ENCODE assay signal across 8 cellular contexts in the genomic region with DNA sequence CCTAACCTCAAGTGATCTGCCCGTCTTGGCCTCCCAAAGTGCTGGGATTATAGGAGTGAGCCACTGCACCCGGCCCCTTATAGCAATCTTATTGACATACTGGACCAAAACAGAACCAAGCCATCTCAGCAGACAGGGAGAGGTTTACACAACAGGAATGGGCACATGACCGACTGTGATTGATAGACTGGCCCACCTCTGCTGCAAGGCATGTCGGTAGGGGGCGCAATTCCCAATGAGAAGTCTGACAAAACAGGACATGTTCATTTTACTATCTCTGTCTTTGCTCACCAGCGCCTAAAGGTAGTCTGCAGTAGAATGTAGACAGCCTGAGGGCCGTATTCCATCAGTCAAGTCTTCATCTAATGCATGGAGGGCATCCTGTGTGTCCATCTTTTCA. TPM values are rescaled to one million over a fixed set of nuclear protein-coding genes. Genes with fewer than 3 reads are reported as not detected.
A peak's percentile ranks its signal among the peaks of the same experiment; 100 is the strongest.
DNase-seq lines count a peak whose midpoint lies in the region; ATAC-seq and TF ChIP-seq lines count a peak whose summit lies in the region.

No MANE protein-coding gene starts in this region.

- DNase-seq in CD4-positive, alpha-beta T cell = peak in 8 of 10 experiments; percentile 7 to 41 (median 27)
- DNase-seq in NOMO-1 treated with DMSO at 0.1 percent for 48 hours (lab: John Stamatoyannopoulos, UW; ENCODE audit: unreplicated experiment) (peak; percentile 57), nephron progenitor cell (peak; percentile 40), RWPE1 (ENCODE audit: low spot score) (no peak), left lobe of liver (ENCODE audit: low spot score) (no peak), nucleus accumbens (lab: John Stamatoyannopoulos, UW) (no peak)
- peak; percentile 42 for DNase-seq in activated naive CD8-positive, alpha-beta T cell treated with anti-CD3 and anti-CD28 coated beads, Interleukin-2, amount 10 ng/mL, durations not matched to agents 7 days and 5 days

- peaks cover 73% of the 10 kb centered on the region for H3K27me3 Mint-ChIP-seq in CD4-positive, alpha-beta T cell
- H3K27me3 Mint-ChIP-seq in activated naive CD8-positive, alpha-beta T cell treated with anti-CD3 and anti-CD28 coated beads, Interleukin-2, amount 10 ng/mL, durations not matched to agents 7 days and 5 days = peaks cover 66% of the 10 kb centered on the region
- peaks cover 25% of the 10 kb centered on the region for H3K27me3 Mint-ChIP-seq in nephron progenitor cell (ENCODE audit: low read depth, poor library complexity)

- H3K27ac ChIP-seq in CD4-positive, alpha-beta T cell (ENCODE audit: low read depth, low read length) = no peak overlapping the region
- H3K27ac ChIP-seq in RWPE1 = no peak overlapping the region

- no peaks in the 10 kb centered on the region for H3K4me1 Mint-ChIP-seq in CD4-positive, alpha-beta T cell (ENCODE audit: low read depth)
- H3K4me1 Mint-ChIP-seq in activated naive CD8-positive, alpha-beta T cell treated with anti-CD3 and anti-CD28 coated beads, Interleukin-2, amount 10 ng/mL, durations not matched to agents 7 days and 5 days = no peaks in the 10 kb centered on the region
- peaks cover 19% of the 10 kb centered on the region for H3K4me1 Mint-ChIP-seq in nephron progenitor cell

- CTCF ChIA-PET in CD4-positive, alpha-beta T cell (lab: Charles Lee) = no interaction called here
- CTCF ChIA-PET in RWPE1 (lab: Yijun Ruan, JAX) = no interaction called here

- H3K36me3 Mint-ChIP-seq in CD4-positive, alpha-beta T cell (ENCODE audit: low read depth) = no peaks in the 10 kb centered on the region
- no peaks in the 10 kb centered on the region for H3K36me3 Mint-ChIP-seq in activated naive CD8-positive, alpha-beta T cell treated with anti-CD3 and anti-CD28 coated beads, Interleukin-2, amount 10 ng/mL, durations not matched to agents 7 days and 5 days
- H3K36me3 Mint-ChIP-seq in nephron progenitor cell (ENCODE audit: low read depth) = peaks cover 10% of the 10 kb centered on the region

- ATAC-seq in CD4-positive, alpha-beta T cell (ENCODE audit: poor library complexity) = no peak
- peak; percentile 38 for ATAC-seq in GM21423 (IDR thresholded peaks at IDR 0.05; ENCODE audit: unreplicated experiment)
- no peak for ATAC-seq in activated naive CD8-positive, alpha-beta T cell treated with anti-CD3 and anti-CD28 coated beads, Interleukin-2, amount 10 ng/mL, durations not matched to agents 7 days and 5 days (ENCODE audit: low read depth)
- ATAC-seq in left lobe of liver = no peak

- peak; percentile 33 for TF ChIP-seq CTCF in CD4-positive, alpha-beta T cell (IDR thresholded peaks at IDR 0.05)
- peak; percentile 40 for TF ChIP-seq CTCF in nephron progenitor cell (IDR thresholded peaks at IDR 0.05)
- TF ChIP-seq CTCF in RWPE1 (conservative IDR thresholded peaks at IDR 0.05; ENCODE audit: low read depth) = no peak

- H3K4me3 Mint-ChIP-seq in CD4-positive, alpha-beta T cell = no peak overlapping the region
- H3K4me3 Mint-ChIP-seq in activated naive CD8-positive, alpha-beta T cell treated with anti-CD3 and anti-CD28 coated beads, Interleukin-2, amount 10 ng/mL, durations not matched to agents 7 days and 5 days = no peak overlapping the region
- peak overlapping the region; percentile 80 for H3K4me3 Mint-ChIP-seq in nephron progenitor cell

- intact Hi-C loops in CD4-positive, alpha-beta T cell (cut with DNase I, micrococcal nuclease) = no loop called here

- POLR2A ChIA-PET in CD4-positive, alpha-beta T cell (lab: Charles Lee) = no interaction called here
- POLR2A ChIA-PET in activated naive CD8-positive, alpha-beta T cell treated with anti-CD3 and anti-CD28 coated beads, Interleukin-2, amount 10 ng/mL, durations not matched to agents 7 days and 5 days (lab: Charles Lee) = no interaction called here
- POLR2A ChIA-PET in RWPE1 (lab: Yijun Ruan, JAX; ENCODE audit: low non-redundant PET) = no interaction called here

- peaks cover 5% of the 10 kb centered on the region for H3K9me3 Mint-ChIP-seq in CD4-positive, alpha-beta T cell
- no peaks in the 10 kb centered on the region for H3K9me3 Mint-ChIP-seq in activated naive CD8-positive, alpha-beta T cell treated with anti-CD3 and anti-CD28 coated beads, Interleukin-2, amount 10 ng/mL, durations not matched to agents 7 days and 5 days
- peaks cover 12% of the 10 kb centered on the region for H3K9me3 Mint-ChIP-seq in nephron progenitor cell

- H3K9me3 ChIP-seq in CD4-positive, alpha-beta T cell (ENCODE audit: control insufficient read depth, low read length) = no peaks in the 10 kb centered on the region

- no peak overlapping the region for H3K27ac Mint-ChIP-seq in CD4-positive, alpha-beta T cell
- no peak overlapping the region for H3K27ac Mint-ChIP-seq in activated naive CD8-positive, alpha-beta T cell treated with anti-CD3 and anti-CD28 coated beads, Interleukin-2, amount 10 ng/mL, durations not matched to agents 7 days and 5 days
- no peak overlapping the region for H3K27ac Mint-ChIP-seq in nephron progenitor cell

- H3K27me3 ChIP-seq in CD4-positive, alpha-beta T cell (ENCODE audit: control insufficient read depth, insufficient read depth, low read length) = peaks cover 34% of the 10 kb centered on the region

RNA-seq across cellular contexts. Expression of a gene that starts 2.0 kb away (rescaled TPM):
- total RNA-seq in CD4-positive, alpha-beta T cell = not detected
- not detected for total RNA-seq in activated naive CD8-positive, alpha-beta T cell treated with anti-CD3 and anti-CD28 coated beads, Interleukin-2, amount 10 ng/mL, durations not matched to agents 7 days and 5 days
- total RNA-seq in left lobe of liver = not detected

Comparison
In these comparisons a context has a peak if more than half of its experiments do, and no peak if none do; other contexts are left out.
1. DNase-seq: peak in CD4-positive, alpha-beta T cell (8 of 10), NOMO-1 treated with DMSO at 0.1 percent for 48 hours (single experiment), activated naive CD8-positive, alpha-beta T cell treated with anti-CD3 and anti-CD28 coated beads, Interleukin-2, amount 10 ng/mL, durations not matched to agents 7 days and 5 days (single experiment) and nephron progenitor cell (single experiment); none in RWPE1 (single experiment), left lobe of liver (single experiment) and nucleus accumbens (0 of 56).